Comparison of ENCODE assay signal across 24 cellular contexts in genomic region chr18:3071676-3072075, GRCh38.
"Had no signal": no experiment of that assay in that cellular context is flagged by ENCODE, and none has a peak within 500 bp of the region (broad histone marks: within the 10 kb centered on the region; RNA-seq: fewer than 3 reads in every experiment).

No MANE protein-coding gene starts in this region.

- H3K4me3 ChIP-seq: esophagus squamous epithelium, heart right ventricle, lung, mucosa of descending colon, prostate gland, right atrium auricular region, stomach, thyroid gland had no signal

- H3K27ac Mint-ChIP-seq: dendritic cell treated with granulocyte-macrophage colony-stimulating factor and Interleukin-4, amounts not matched to agents 40 ng/mL and 50 ng/mL, for 4 days; memory B cell; naive B cell; natural killer cell treated with Interleukin-12 subunit alpha and Interleukin-12 subunit beta and Interleukin-15 and Interleukin-18, amount 100 ng/mL, for 72 hours; stimulated activated memory B cell treated with anti-CD40 and anti-IgM and Interleukin-4, amounts not matched to agents 10 μg/mL and 1 μg/mL and 100 μg/mL, for 72 hours had no signal

- H3K9me3 ChIP-seq: esophagus squamous epithelium, heart right ventricle, mucosa of descending colon, prostate gland, right atrium auricular region, stomach, thyroid gland had no signal

- H3K9me3 Mint-ChIP-seq: dendritic cell treated with granulocyte-macrophage colony-stimulating factor and Interleukin-4, amounts not matched to agents 40 ng/mL and 50 ng/mL, for 4 days; memory B cell; naive B cell; natural killer cell treated with Interleukin-12 subunit alpha and Interleukin-12 subunit beta and Interleukin-15 and Interleukin-18, amount 100 ng/mL, for 72 hours; neural crest cell; stimulated activated memory B cell treated with anti-CD40 and anti-IgM and Interleukin-4, amounts not matched to agents 10 μg/mL and 1 μg/mL and 100 μg/mL, for 72 hours had no signal

- H3K36me3 Mint-ChIP-seq: naive B cell; natural killer cell treated with Interleukin-12 subunit alpha and Interleukin-12 subunit beta and Interleukin-15 and Interleukin-18, amount 100 ng/mL, for 72 hours; stimulated activated memory B cell treated with anti-CD40 and anti-IgM and Interleukin-4, amounts not matched to agents 10 μg/mL and 1 μg/mL and 100 μg/mL, for 72 hours had no signal

- DNase-seq: central memory CD4-positive, alpha-beta T cell; effector CD8-positive, alpha-beta T cell; esophagus squamous epithelium; foreskin melanocyte; glutamatergic neuron; heart right ventricle; hippocampal formation; kidney glomerular epithelial cell; left colon; left ventricle myocardium superior; mucosa of descending colon; naive B cell; stimulated activated CD4-positive, alpha-beta T cell treated with anti-CD3 and anti-CD28 coated beads, Interleukin-4, amount 100 ng/mL, for 4 hours; stomach; thyroid gland had no signal

- H3K27me3 Mint-ChIP-seq: dendritic cell treated with granulocyte-macrophage colony-stimulating factor and Interleukin-4, amounts not matched to agents 40 ng/mL and 50 ng/mL, for 4 days; memory B cell; naive B cell; natural killer cell treated with Interleukin-12 subunit alpha and Interleukin-12 subunit beta and Interleukin-15 and Interleukin-18, amount 100 ng/mL, for 72 hours; stimulated activated memory B cell treated with anti-CD40 and anti-IgM and Interleukin-4, amounts not matched to agents 10 μg/mL and 1 μg/mL and 100 μg/mL, for 72 hours had no signal

- H3K27ac ChIP-seq: esophagus squamous epithelium, heart right ventricle, prostate gland, right atrium auricular region, stomach, thyroid gland had no signal

- ATAC-seq: heart right ventricle; left colon; left ventricle myocardium superior; mucosa of descending colon; natural killer cell treated with Interleukin-12 subunit alpha and Interleukin-12 subunit beta and Interleukin-15 and Interleukin-18, amount 100 ng/mL, for 72 hours; sciatic nerve; stimulated activated memory B cell treated with anti-CD40 and anti-IgM and Interleukin-4, amounts not matched to agents 10 μg/mL and 1 μg/mL and 100 μg/mL, for 72 hours had no signal

- H3K36me3 ChIP-seq: esophagus squamous epithelium, prostate gland, thyroid gland had no signal

- H3K27me3 ChIP-seq: esophagus squamous epithelium, heart right ventricle, right atrium auricular region, stomach, thyroid gland had no signal

- H3K4me1 ChIP-seq: prostate gland, stomach, thyroid gland had no signal

- H3K4me3 Mint-ChIP-seq: dendritic cell treated with granulocyte-macrophage colony-stimulating factor and Interleukin-4, amounts not matched to agents 40 ng/mL and 50 ng/mL, for 4 days; memory B cell; naive B cell; natural killer cell treated with Interleukin-12 subunit alpha and Interleukin-12 subunit beta and Interleukin-15 and Interleukin-18, amount 100 ng/mL, for 72 hours; neural crest cell; stimulated activated memory B cell treated with anti-CD40 and anti-IgM and Interleukin-4, amounts not matched to agents 10 μg/mL and 1 μg/mL and 100 μg/mL, for 72 hours had no signal
